In the genomic region with DNA sequence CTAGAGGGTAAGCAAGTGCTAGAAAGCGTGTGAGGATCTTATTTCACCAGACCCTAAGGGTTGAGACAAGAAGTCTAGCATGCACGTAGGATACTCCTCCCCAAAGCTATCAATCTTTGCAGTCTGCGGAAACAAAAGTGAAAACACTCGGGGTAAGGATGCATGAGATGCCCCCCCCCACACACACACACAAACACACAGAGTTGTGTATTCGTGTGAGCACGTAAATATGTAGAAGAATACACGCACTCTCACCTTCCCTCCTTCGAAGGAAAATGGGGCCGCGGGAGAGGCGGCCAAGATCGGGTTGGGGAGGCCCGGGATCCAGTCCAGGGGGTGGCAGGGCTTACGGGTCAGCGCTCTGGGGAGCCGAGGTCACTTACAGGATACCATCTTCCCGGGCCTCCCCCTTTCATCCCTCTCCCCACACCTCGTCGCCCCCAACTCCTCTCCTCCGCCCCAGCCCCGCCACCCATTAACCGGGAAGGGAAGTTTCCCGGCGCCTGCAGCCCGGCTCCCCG, we compare ENCODE assay signal across 8 cellular contexts. TPM values are rescaled to one million over a fixed set of nuclear protein-coding genes. Genes with fewer than 3 reads are reported as not detected.
DNase-seq lines count a peak whose midpoint lies in the region; ATAC-seq and TF ChIP-seq lines count a peak whose summit lies in the region.

No MANE protein-coding gene starts in this region.

- peak overlapping the region; percentile 75 for H3K4me2 ChIP-seq in OCI-LY7 (ENCODE audit: low read length)

- H3K27ac ChIP-seq in OCI-LY7 (ENCODE audit: low read depth, low read length, poor library complexity, severe bottlenecking), result peak overlapping the region; percentile 67
- peak overlapping the region; percentile 96 for H3K27ac ChIP-seq in caudate nucleus (ENCODE audit: low read depth, low read length)
- H3K27ac ChIP-seq in layer of hippocampus (ENCODE audit: low read depth, low read length), result peak overlapping the region; percentile 95
- H3K27ac ChIP-seq in substantia nigra (ENCODE audit: low read depth, low read length, poor library complexity, severe bottlenecking), result peak overlapping the region; percentile 89

- TF ChIP-seq CTCF in GM10266 (IDR thresholded peaks at IDR 0.05; ENCODE audit: control insufficient read depth, insufficient read depth, low read depth, missing control alignments) (no peak), OCI-LY7 (conservative IDR thresholded peaks at IDR 0.05; ENCODE audit: low read length) (no peak)

- CTCF ChIA-PET in OCI-LY7 (lab: Charles Lee; ENCODE audit: unreplicated experiment), result interaction anchor here (0.6 to 1.4 kb wide), 2 partner anchors 33 to 37 kb away, joined by 4 read pairs; a partner anchor contains a TSS

- intact Hi-C loops in OCI-LY7 (cut with micrococcal nuclease; ENCODE audit: unreplicated experiment), result loop anchor here (10.0 kb wide), 1 partner anchor 245 kb away; a partner anchor contains a TSS

- BruUV-seq in OCI-LY7 (replicated peaks; lab: Mats Ljungman, UMichigan), result no TSS peak

- peaks cover 38% of the 10 kb centered on the region; the same call in 1 of the 2 replicates for H3K79me2 ChIP-seq in OCI-LY7 (ENCODE audit: insufficient read depth, low read depth, low read length)

- peaks cover 10% of the 10 kb centered on the region for H3K9me3 ChIP-seq in OCI-LY7 (ENCODE audit: low read length)

- peaks cover 8% of the 10 kb centered on the region; the same call in 1 of the 2 replicates for H3K36me3 ChIP-seq in OCI-LY7 (ENCODE audit: insufficient read depth, low read length)

- DNase-seq in 8988T, result peak; percentile 20
- DNase-seq in GM10266 (ENCODE audit: extremely low spot score), result peak; percentile 55
- DNase-seq in OCI-LY7 (ENCODE audit: low spot score), result peak; percentile 18
- peak in 5 of 61 donors; percentile 24 to 58 (median 40) for DNase-seq in caudate nucleus (lab: John Stamatoyannopoulos, UW)
- DNase-seq in substantia nigra (lab: John Stamatoyannopoulos, UW), result peak in 7 of 49 donors; percentile 21 to 45 (median 25)
- no peak for DNase-seq in NCI-H187 (lab: John Stamatoyannopoulos, UW)

- peak; percentile 33 for ATAC-seq in HG02678 (IDR thresholded peaks at IDR 0.05; ENCODE audit: unreplicated experiment)

- POLR2A ChIA-PET in OCI-LY7 (lab: Charles Lee), result interaction anchor here (0.9 to 1.9 kb wide), 4 partner anchors 9 to 106 kb away, joined by 4 to 5 read pairs (median 4); no protein-coding TSS in a partner anchor

- H3K4me1 ChIP-seq in OCI-LY7 (ENCODE audit: insufficient read depth, low read length, poor library complexity, severe bottlenecking), result peaks cover 15% of the 10 kb centered on the region

- H3K27me3 ChIP-seq in layer of hippocampus (ENCODE audit: control insufficient read depth, insufficient read depth, low read length), result no peaks in the 10 kb centered on the region

- no peaks in the 10 kb centered on the region for H3K9me2 ChIP-seq in OCI-LY7 (ENCODE audit: insufficient read depth, low read length)

- H2AFZ ChIP-seq in OCI-LY7 (ENCODE audit: low read length), result peak overlapping the region; percentile 92

- H3K4me3 ChIP-seq in OCI-LY7 (ENCODE audit: low read depth, low read length, poor library complexity, severe bottlenecking), result peak overlapping the region; percentile 86

- no peaks in the 10 kb centered on the region for H4K20me1 ChIP-seq in OCI-LY7 (ENCODE audit: insufficient read depth, low read length)

RNA-seq across cellular contexts. Expression of a gene that starts 0.4 kb away (rescaled TPM):
- total RNA-seq in OCI-LY7 (2014; rRNA removed; shearing (Covaris generic)), result 20.7 and 25.5 TPM in 2 replicates
- 38.5 and 40.4 TPM in 2 replicates for total RNA-seq in OCI-LY7 (2022)

RNA-seq across cellular contexts. Expression of a gene that starts 36.9 kb away (rescaled TPM):
- total RNA-seq in OCI-LY7 (2014; rRNA removed; shearing (Covaris generic)), result 31.9 and 38.1 TPM in 2 replicates
- 32.2 and 33.1 TPM in 2 replicates for total RNA-seq in OCI-LY7 (2022)

Comparison
In these comparisons a context has a peak if more than half of its experiments do, and no peak if none do; other contexts are left out.
1. DNase-seq: peak in 8988T (single experiment), GM10266 (single experiment) and OCI-LY7 (single experiment); none in NCI-H187 (0 of 2).
2. Peak in every context shown above with its lines, with median percentiles within 50 percentile points of each other: H3K27ac ChIP-seq.